9 cellular contexts compared by ENCODE assay signal in the genomic region with DNA sequence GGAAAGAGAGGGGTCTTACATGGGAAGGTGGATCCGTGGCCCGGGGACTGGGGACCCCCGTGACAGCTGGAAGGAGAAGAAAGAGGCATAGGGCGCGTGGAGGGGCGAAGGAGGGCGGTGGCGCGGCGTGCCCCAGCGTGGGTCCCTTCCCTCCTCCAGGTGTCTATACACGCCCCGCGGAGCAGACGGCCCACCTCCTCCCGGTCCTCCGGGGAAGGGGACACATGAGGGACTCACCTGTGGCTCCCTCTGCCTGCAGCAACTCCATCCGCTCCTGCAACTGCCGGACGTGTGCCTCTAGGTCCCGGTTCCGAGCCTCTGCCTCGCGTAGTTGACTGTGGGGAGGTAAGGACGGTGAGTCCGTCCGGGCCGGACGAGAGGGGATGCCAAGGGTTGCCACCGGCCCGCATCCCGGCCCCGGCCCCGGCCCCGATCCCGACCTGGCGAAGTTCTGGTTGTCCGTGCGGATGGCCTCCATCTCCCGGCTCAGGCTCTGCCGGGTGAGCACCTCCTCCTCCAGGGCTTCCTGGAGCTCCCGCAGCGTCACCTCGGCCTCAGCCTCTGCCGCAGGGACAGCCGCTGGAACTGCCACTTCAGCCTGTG. TPM values are rescaled to one million over a fixed set of nuclear protein-coding genes. Genes with fewer than 3 reads are reported as not detected.
DNase-seq lines count a peak whose midpoint lies in the region; ATAC-seq and TF ChIP-seq lines count a peak whose summit lies in the region.
"Had no signal": no experiment of that assay in that cellular context is flagged by ENCODE, and none has a peak within 500 bp of the region (broad histone marks: within the 10 kb centered on the region; RNA-seq: fewer than 3 reads in every experiment).

No MANE protein-coding gene starts in this region.

- no peak overlapping the region for H3K4me3 Mint-ChIP-seq in activated naive CD4-positive, alpha-beta T cell treated with anti-CD3 and anti-CD28 coated beads, Interleukin-2, amount 10 ng/mL, durations not matched to agents 7 days and 5 days

- no peaks in the 10 kb centered on the region for H3K9me3 Mint-ChIP-seq in activated naive CD4-positive, alpha-beta T cell treated with anti-CD3 and anti-CD28 coated beads, Interleukin-2, amount 10 ng/mL, durations not matched to agents 7 days and 5 days

- no peak overlapping the region for H3K4me3 ChIP-seq in colonic mucosa
- peak overlapping the region; percentile 63 for H3K4me3 ChIP-seq in mucosa of stomach (ENCODE audit: low read length)
- peak overlapping the region; percentile 69 for H3K4me3 ChIP-seq in upper lobe of right lung

- ATAC-seq in upper lobe of right lung (no peak), HG03095 (IDR thresholded peaks at IDR 0.05; ENCODE audit: unreplicated experiment) (no peak), GM18909 (IDR thresholded peaks at IDR 0.05; ENCODE audit: poor library complexity, unreplicated experiment) (no peak), HG03378 (IDR thresholded peaks at IDR 0.05; ENCODE audit: unreplicated experiment) (no peak)

- CTCF ChIA-PET in activated naive CD4-positive, alpha-beta T cell treated with anti-CD3 and anti-CD28 coated beads, Interleukin-2, amount 10 ng/mL, durations not matched to agents 7 days and 5 days (lab: Charles Lee): interaction anchor here (3.3 to 4.8 kb wide), 2 partner anchors 8 to 27 kb away, joined by 27 to 92 read pairs; no protein-coding TSS in a partner anchor

- H3K36me3 Mint-ChIP-seq in activated naive CD4-positive, alpha-beta T cell treated with anti-CD3 and anti-CD28 coated beads, Interleukin-2, amount 10 ng/mL, durations not matched to agents 7 days and 5 days: no peaks in the 10 kb centered on the region

- no peak for DNase-seq in activated naive CD4-positive, alpha-beta T cell treated with anti-CD3 and anti-CD28 coated beads, Interleukin-2, amount 10 ng/mL, durations not matched to agents 7 days and 5 days
- DNase-seq in activated naive CD4-positive, alpha-beta T cell treated with Interleukin-2 at 50 U/mL for 16 hours: no peak
- DNase-seq in colonic mucosa (peak; percentile 35), upper lobe of right lung (no peak)

- H3K9me3 ChIP-seq in colonic mucosa (no peaks in the 10 kb centered on the region), mucosa of stomach (ENCODE audit: control insufficient read depth, low read length) (no peaks in the 10 kb centered on the region), upper lobe of right lung (no peaks in the 10 kb centered on the region)

- peaks cover 2% of the 10 kb centered on the region for H3K4me1 ChIP-seq in colonic mucosa
- H3K4me1 ChIP-seq in mucosa of stomach (ENCODE audit: control insufficient read depth, insufficient read depth, low read length): peaks cover 47% of the 10 kb centered on the region
- H3K4me1 ChIP-seq in upper lobe of right lung: peaks cover 19% of the 10 kb centered on the region

- H3K27ac ChIP-seq in colonic mucosa (no peak overlapping the region), upper lobe of right lung (peak overlapping the region; percentile 86)

- H3K36me3 ChIP-seq in colonic mucosa (no peaks in the 10 kb centered on the region), mucosa of stomach (ENCODE audit: control insufficient read depth, insufficient read depth, low read length) (peaks cover 5% of the 10 kb centered on the region), upper lobe of right lung (peaks cover 2% of the 10 kb centered on the region)

- intact Hi-C loops in colonic mucosa (cut with DNase I): no loop called here
- intact Hi-C loops in upper lobe of right lung (cut with DNase I): no loop called here

- no peak for TF ChIP-seq CTCF in colonic mucosa (IDR thresholded peaks at IDR 0.05)
- no peak for TF ChIP-seq CTCF in upper lobe of right lung (IDR thresholded peaks at IDR 0.05)

- no peaks in the 10 kb centered on the region for H3K27me3 ChIP-seq in colonic mucosa
- peaks cover 8% of the 10 kb centered on the region for H3K27me3 ChIP-seq in mucosa of stomach (ENCODE audit: control insufficient read depth, insufficient read depth, low read length)
- no peaks in the 10 kb centered on the region for H3K27me3 ChIP-seq in upper lobe of right lung

- H3K4me1 Mint-ChIP-seq in activated naive CD4-positive, alpha-beta T cell treated with anti-CD3 and anti-CD28 coated beads, Interleukin-2, amount 10 ng/mL, durations not matched to agents 7 days and 5 days: peaks cover 23% of the 10 kb centered on the region

- peak overlapping the region; percentile 45 for H3K27ac Mint-ChIP-seq in activated naive CD4-positive, alpha-beta T cell treated with anti-CD3 and anti-CD28 coated beads, Interleukin-2, amount 10 ng/mL, durations not matched to agents 7 days and 5 days

- H3K9ac ChIP-seq in colonic mucosa (ENCODE audit: low read depth in 2 of 2, low read length in 2 of 2) (peak overlapping the region; percentile 73 to 75), mucosa of stomach (ENCODE audit: low read length) (peak overlapping the region; percentile 72)

- H3K27me3 Mint-ChIP-seq in activated naive CD4-positive, alpha-beta T cell treated with anti-CD3 and anti-CD28 coated beads, Interleukin-2, amount 10 ng/mL, durations not matched to agents 7 days and 5 days: peaks cover 72% of the 10 kb centered on the region

RNA-seq across cellular contexts. Expression of gene SIX5, which starts 2.4 kb away (rescaled TPM):
- total RNA-seq in colonic mucosa (10 to 100 TPM; 11.0 to 15.8 TPM), upper lobe of right lung (15.5 TPM)

RNA-seq across cellular contexts. Expression of gene DMPK, which starts 10.9 kb away (rescaled TPM):
- 10 to 100 TPM; 30.6 to 36.0 TPM for total RNA-seq in colonic mucosa
- total RNA-seq in upper lobe of right lung: 50.1 TPM

RNA-seq across cellular contexts. Expression of gene DMWD, which starts 21.2 kb away (rescaled TPM):
- total RNA-seq in colonic mucosa: 10 to 100 TPM; 29.1 to 43.6 TPM
- 58.7 TPM for total RNA-seq in upper lobe of right lung

RNA-seq across cellular contexts. Expression of gene MEIOSIN, which starts 38.2 kb away (rescaled TPM):
- not detected for total RNA-seq in colonic mucosa
- not detected for total RNA-seq in upper lobe of right lung
- total RNA-seq: RPMI7951 had no signal

RNA-seq across cellular contexts. Expression of gene FBXO46, which starts 40.7 kb away (rescaled TPM):
- total RNA-seq in colonic mucosa (10 to 100 TPM; 28.3 to 28.8 TPM), upper lobe of right lung (16.5 TPM)
